Comparison of ENCODE assay signal across 36 cellular contexts in the genomic region with DNA sequence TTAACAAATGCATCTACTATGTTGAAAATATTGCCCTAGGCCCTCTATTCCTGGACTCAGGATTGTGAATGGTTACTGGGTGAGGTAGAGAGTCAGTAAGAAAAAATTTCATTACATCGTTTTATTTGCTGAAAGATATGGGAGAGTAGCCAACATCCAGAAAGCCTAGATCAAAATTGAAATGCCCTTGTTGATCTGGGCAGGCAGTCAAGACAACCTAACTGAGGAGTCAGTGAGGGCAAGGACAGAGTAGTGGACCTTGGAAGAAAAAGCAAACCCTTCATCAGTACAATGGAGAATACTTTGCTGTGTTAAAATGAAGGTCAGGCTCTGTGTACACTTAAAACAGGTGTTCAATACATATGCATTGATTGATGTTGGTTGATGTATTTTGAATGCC.
"Had no signal": no experiment of that assay in that cellular context is flagged by ENCODE, and none has a peak within 500 bp of the region (broad histone marks: within the 10 kb centered on the region; RNA-seq: fewer than 3 reads in every experiment).

No MANE protein-coding gene starts in this region.

- H3K4me1 ChIP-seq: ascending aorta had no signal

- H3K27ac Mint-ChIP-seq: activated CD4-positive, alpha-beta memory T cell treated with anti-CD3 and anti-CD28 coated beads, Interleukin-2, amount 10 ng/mL, durations not matched to agents 7 days and 5 days; activated CD4-positive, alpha-beta T cell treated with anti-CD3 and anti-CD28 coated beads for 36 hours; activated CD4-positive, alpha-beta T cell treated with anti-CD3 and anti-CD28 coated beads, Interleukin-2, amount 10 ng/mL, durations not matched to agents 7 days and 5 days; activated CD8-positive, alpha-beta memory T cell treated with anti-CD3 and anti-CD28 coated beads, Interleukin-2, amount 10 ng/mL, durations not matched to agents 7 days and 5 days; activated CD8-positive, alpha-beta T cell treated with anti-CD3 and anti-CD28 coated beads, Interleukin-2, amount 10 ng/mL, durations not matched to agents 7 days and 5 days; activated naive CD4-positive, alpha-beta T cell treated with anti-CD3 and anti-CD28 coated beads, Interleukin-2, amount 10 ng/mL, durations not matched to agents 7 days and 5 days; activated naive CD4-positive, alpha-beta T cell treated with anti-CD3 and anti-CD28 coated beads, Interleukin-2, amount 50 U/mL, for 24 hours; activated naive CD8-positive, alpha-beta T cell; activated naive CD8-positive, alpha-beta T cell treated with anti-CD3 and anti-CD28 coated beads, Interleukin-2, amount 10 ng/mL, durations not matched to agents 7 days and 5 days; activated naive CD8-positive, alpha-beta T cell treated with anti-CD3 and anti-CD28 coated beads, Interleukin-2, amount 50 U/mL, for 24 hours; activated T-cell treated with anti-CD3 and anti-CD28 coated beads, Interleukin-2, amount 50 U/mL, for 24 hours; activated T-helper 2 cell treated with anti-CD3 and anti-CD28 coated beads, Interferon-gamma antibody, Interleukin-2, Interleukin-4, amounts not matched to agents 10 μg/mL and 5 μg/mL and 100 μg/mL, durations not matched to agents 14 hours and 24 hours and 36 hours; brain; T-helper 1 cell treated with Interleukin-12 subunit alpha and Interleukin-12 subunit beta and Interleukin-4 antibody, amounts not matched to agents 30 μg/mL and 1 μg/mL, for 36 hours; T-helper 2 cell treated with Interferon-gamma antibody and Interleukin-4, amounts not matched to agents 5 μg/mL and 100 μg/mL, for 36 hours; WTC11 had no signal

- H3K9me3 ChIP-seq: ascending aorta had no signal

- H3K27me3 ChIP-seq: ascending aorta, cardiac muscle cell had no signal

- H3K4me3 ChIP-seq: ascending aorta, cardiac muscle cell had no signal

- H3K27me3 Mint-ChIP-seq: activated CD4-positive, alpha-beta memory T cell treated with anti-CD3 and anti-CD28 coated beads, Interleukin-2, amount 10 ng/mL, durations not matched to agents 7 days and 5 days; activated CD4-positive, alpha-beta T cell treated with anti-CD3 and anti-CD28 coated beads for 36 hours; activated CD4-positive, alpha-beta T cell treated with anti-CD3 and anti-CD28 coated beads, Interleukin-2, amount 10 ng/mL, durations not matched to agents 7 days and 5 days; activated CD8-positive, alpha-beta memory T cell treated with anti-CD3 and anti-CD28 coated beads, Interleukin-2, amount 10 ng/mL, durations not matched to agents 7 days and 5 days; activated naive CD4-positive, alpha-beta T cell treated with anti-CD3 and anti-CD28 coated beads, Interleukin-2, amount 10 ng/mL, durations not matched to agents 7 days and 5 days; activated naive CD4-positive, alpha-beta T cell treated with anti-CD3 and anti-CD28 coated beads, Interleukin-2, amount 50 U/mL, for 24 hours; activated naive CD8-positive, alpha-beta T cell; activated naive CD8-positive, alpha-beta T cell treated with anti-CD3 and anti-CD28 coated beads, Interleukin-2, amount 10 ng/mL, durations not matched to agents 7 days and 5 days; activated naive CD8-positive, alpha-beta T cell treated with anti-CD3 and anti-CD28 coated beads, Interleukin-2, amount 50 U/mL, for 24 hours; activated T-cell treated with anti-CD3 and anti-CD28 coated beads, Interleukin-2, amount 50 U/mL, for 24 hours; brain; central memory CD8-positive, alpha-beta T cell had no signal

- H3K36me3 ChIP-seq: ascending aorta, cardiac muscle cell, WERI-Rb-1 had no signal

- DNase-seq: activated CD4-positive, alpha-beta memory T cell treated with anti-CD3 and anti-CD28 coated beads, Interleukin-2, amount 10 ng/mL, durations not matched to agents 7 days and 5 days; activated CD4-positive, alpha-beta T cell treated with anti-CD3 and anti-CD28 coated beads for 1 hour; activated CD4-positive, alpha-beta T cell treated with anti-CD3 and anti-CD28 coated beads for 36 hours; activated CD4-positive, alpha-beta T cell treated with anti-CD3 and anti-CD28 coated beads for 48 hours; activated CD4-positive, alpha-beta T cell treated with anti-CD3 and anti-CD28 coated beads, Interleukin-2, amount 10 ng/mL, durations not matched to agents 7 days and 5 days; activated CD4-positive, alpha-beta T cell treated with anti-CD3 and anti-CD28 coated beads, Interleukin-2, amount 50 U/mL, for 48 hours; activated CD4-positive, CD25-positive, alpha-beta regulatory T cell; activated CD8-positive, alpha-beta memory T cell treated with anti-CD3 and anti-CD28 coated beads for 24 hours; activated CD8-positive, alpha-beta memory T cell treated with anti-CD3 and anti-CD28 coated beads, Interleukin-2, amount 10 ng/mL, durations not matched to agents 7 days and 5 days; activated CD8-positive, alpha-beta memory T cell treated with anti-CD3 and anti-CD28 coated beads, Interleukin-2, amount 50 U/mL, for 48 hours; activated CD8-positive, alpha-beta T cell treated with anti-CD3 and anti-CD28 coated beads, Interleukin-2, amount 10 ng/mL, durations not matched to agents 7 days and 5 days; activated effector memory CD4-positive, alpha-beta T cell treated with Interleukin-2 at 50 U/mL for 16 hours; activated gamma-delta T cell; activated naive CD4-positive, alpha-beta T cell treated with anti-CD3 and anti-CD28 coated beads, Interleukin-2, amount 10 ng/mL, durations not matched to agents 7 days and 5 days; activated naive CD4-positive, alpha-beta T cell treated with Interleukin-2 at 50 U/mL for 16 hours; activated naive CD8-positive, alpha-beta T cell treated with anti-CD3 and anti-CD28 coated beads, Interleukin-2, amount 10 ng/mL, durations not matched to agents 7 days and 5 days; activated naive CD8-positive, alpha-beta T cell treated with anti-CD3 and anti-CD28 coated beads, Interleukin-2, amount 50 U/mL, for 24 hours; activated T-cell treated with anti-CD3 and anti-CD28 coated beads, Interleukin-2, amount 50 U/mL, for 24 hours; activated T-cell treated with anti-CD3 and anti-CD28 coated beads, Interleukin-2, amount 50 U/mL, for 48 hours; amygdala; anterior cingulate cortex; caudate nucleus; cerebellar nuclear complex; T-helper 2 cell; T-helper 9 cell; WERI-Rb-1 had no signal

- H3K36me3 Mint-ChIP-seq: activated CD8-positive, alpha-beta memory T cell treated with anti-CD3 and anti-CD28 coated beads, Interleukin-2, amount 10 ng/mL, durations not matched to agents 7 days and 5 days; activated naive CD4-positive, alpha-beta T cell treated with anti-CD3 and anti-CD28 coated beads, Interleukin-2, amount 10 ng/mL, durations not matched to agents 7 days and 5 days; activated naive CD4-positive, alpha-beta T cell treated with anti-CD3 and anti-CD28 coated beads, Interleukin-2, amount 50 U/mL, for 24 hours; activated naive CD8-positive, alpha-beta T cell; activated naive CD8-positive, alpha-beta T cell treated with anti-CD3 and anti-CD28 coated beads, Interleukin-2, amount 10 ng/mL, durations not matched to agents 7 days and 5 days; brain; WTC11 had no signal

- H3K4me1 Mint-ChIP-seq: activated CD4-positive, alpha-beta memory T cell treated with anti-CD3 and anti-CD28 coated beads, Interleukin-2, amount 10 ng/mL, durations not matched to agents 7 days and 5 days; activated CD4-positive, alpha-beta T cell treated with anti-CD3 and anti-CD28 coated beads for 36 hours; activated CD4-positive, alpha-beta T cell treated with anti-CD3 and anti-CD28 coated beads, Interleukin-2, amount 10 ng/mL, durations not matched to agents 7 days and 5 days; activated CD8-positive, alpha-beta memory T cell treated with anti-CD3 and anti-CD28 coated beads, Interleukin-2, amount 10 ng/mL, durations not matched to agents 7 days and 5 days; activated naive CD4-positive, alpha-beta T cell treated with anti-CD3 and anti-CD28 coated beads, Interleukin-2, amount 10 ng/mL, durations not matched to agents 7 days and 5 days; activated naive CD4-positive, alpha-beta T cell treated with anti-CD3 and anti-CD28 coated beads, Interleukin-2, amount 50 U/mL, for 24 hours; activated naive CD8-positive, alpha-beta T cell treated with anti-CD3 and anti-CD28 coated beads, Interleukin-2, amount 10 ng/mL, durations not matched to agents 7 days and 5 days; activated naive CD8-positive, alpha-beta T cell treated with anti-CD3 and anti-CD28 coated beads, Interleukin-2, amount 50 U/mL, for 24 hours; central memory CD8-positive, alpha-beta T cell had no signal

- H3K4me3 Mint-ChIP-seq: activated CD4-positive, alpha-beta memory T cell treated with anti-CD3 and anti-CD28 coated beads, Interleukin-2, amount 10 ng/mL, durations not matched to agents 7 days and 5 days; activated CD4-positive, alpha-beta T cell treated with anti-CD3 and anti-CD28 coated beads for 36 hours; activated CD4-positive, alpha-beta T cell treated with anti-CD3 and anti-CD28 coated beads, Interleukin-2, amount 10 ng/mL, durations not matched to agents 7 days and 5 days; activated CD8-positive, alpha-beta memory T cell treated with anti-CD3 and anti-CD28 coated beads, Interleukin-2, amount 10 ng/mL, durations not matched to agents 7 days and 5 days; activated CD8-positive, alpha-beta T cell treated with anti-CD3 and anti-CD28 coated beads, Interleukin-2, amount 10 ng/mL, durations not matched to agents 7 days and 5 days; activated naive CD4-positive, alpha-beta T cell treated with anti-CD3 and anti-CD28 coated beads, Interleukin-2, amount 10 ng/mL, durations not matched to agents 7 days and 5 days; activated naive CD4-positive, alpha-beta T cell treated with anti-CD3 and anti-CD28 coated beads, Interleukin-2, amount 50 U/mL, for 24 hours; activated naive CD8-positive, alpha-beta T cell; activated naive CD8-positive, alpha-beta T cell treated with anti-CD3 and anti-CD28 coated beads, Interleukin-2, amount 10 ng/mL, durations not matched to agents 7 days and 5 days; activated naive CD8-positive, alpha-beta T cell treated with anti-CD3 and anti-CD28 coated beads, Interleukin-2, amount 50 U/mL, for 24 hours; activated T-cell treated with anti-CD3 and anti-CD28 coated beads, Interleukin-2, amount 50 U/mL, for 24 hours; brain; central memory CD8-positive, alpha-beta T cell; T-helper 1 cell treated with Interleukin-12 subunit alpha and Interleukin-12 subunit beta and Interleukin-4 antibody, amounts not matched to agents 30 μg/mL and 1 μg/mL, for 36 hours; T-helper 2 cell treated with Interferon-gamma antibody and Interleukin-4, amounts not matched to agents 5 μg/mL and 100 μg/mL, for 36 hours; WTC11 had no signal

- H3K27ac ChIP-seq: ascending aorta, cardiac muscle cell, WERI-Rb-1 had no signal
